Comparison of ENCODE assay signal across 8 cellular contexts in genomic region chr9:129436751-129437625, GRCh38.
DNase-seq lines count a peak whose midpoint lies in the region; ATAC-seq and TF ChIP-seq lines count a peak whose summit lies in the region.

No MANE protein-coding gene starts in this region.

- ATAC-seq in GM21447 (IDR thresholded peaks at IDR 0.05; ENCODE audit: unreplicated experiment): no peak

- H3K4me1 ChIP-seq in neutrophil (ENCODE audit: control insufficient read depth in 1 of 2, insufficient read depth in 1 of 2, low read depth in 1 of 2, low read length in 1 of 2): peaks cover 19 to 20% of the 10 kb centered on the region in 2 experiments

- H3K9me3 ChIP-seq in neutrophil: no peaks in the 10 kb centered on the region

- peak overlapping the region; percentile 10 to 44 for H3K4me3 ChIP-seq in neutrophil (ENCODE audit: low read depth in 1 of 2, low read length in 1 of 2)

- DNase-seq in DMS53 treated with DMSO at 0.1 percent for 48 hours (lab: John Stamatoyannopoulos, UW; ENCODE audit: unreplicated experiment): peak; percentile 41
- peak; percentile 57 for DNase-seq in NCI-H2171 (lab: John Stamatoyannopoulos, UW)
- DNase-seq in activated naive CD4-positive, alpha-beta T cell treated with anti-CD3 and anti-CD28 coated beads, Interleukin-2, amount 50 U/mL, for 16 hours: peak; percentile 42
- DNase-seq in glomerular visceral epithelial cell (ENCODE audit: extremely low spot score): peak; percentile 18
- DNase-seq in NCI-H187 (lab: John Stamatoyannopoulos, UW): no peak
- DNase-seq in NCI-H2029 treated with DMSO at 0.1 percent for 48 hours (lab: John Stamatoyannopoulos, UW): no peak

- TF ChIP-seq CTCF in neutrophil (IDR thresholded peaks at IDR 0.05): no peak

- no peaks in the 10 kb centered on the region for H3K36me3 ChIP-seq in neutrophil

- peaks cover 69% of the 10 kb centered on the region for H3K27me3 ChIP-seq in neutrophil

- no peak overlapping the region for H3K27ac ChIP-seq in neutrophil

Comparison
In these comparisons a context has a peak if more than half of its experiments do, and no peak if none do; other contexts are left out.
1. DNase-seq: peak in DMS53 treated with DMSO at 0.1 percent for 48 hours (single experiment), NCI-H2171 (single experiment), activated naive CD4-positive, alpha-beta T cell treated with anti-CD3 and anti-CD28 coated beads, Interleukin-2, amount 50 U/mL, for 16 hours (single experiment) and glomerular visceral epithelial cell (single experiment); none in NCI-H187 (0 of 2) and NCI-H2029 treated with DMSO at 0.1 percent for 48 hours (single experiment).